ENCODE assay signal across 10 cellular contexts in genomic region chr4:54683616-54684346, GRCh38. TPM values are rescaled to one million over a fixed set of nuclear protein-coding genes. Genes with fewer than 3 reads are reported as not detected.
DNase-seq lines count a peak whose midpoint lies in the region; ATAC-seq and TF ChIP-seq lines count a peak whose summit lies in the region.
"Had no signal": no experiment of that assay in that cellular context is flagged by ENCODE, and none has a peak within 500 bp of the region (broad histone marks: within the 10 kb centered on the region; RNA-seq: fewer than 3 reads in every experiment).

No MANE protein-coding gene starts in this region.

- no peak overlapping the region for H3K4me3 ChIP-seq in breast epithelium
- no peak overlapping the region for H3K4me3 ChIP-seq in epithelial cell of esophagus (ENCODE audit: low read length)

- peak; percentile 72 for DNase-seq in MCF 10A (ENCODE audit: unreplicated experiment)
- no peak for DNase-seq in breast epithelium (ENCODE audit: low spot score in 2 of 2)
- peak; percentile 96 to 98 for DNase-seq in Kasumi-1 (lab: John Stamatoyannopoulos, UW)
- DNase-seq in activated CD4-positive, alpha-beta T cell treated with anti-CD3 and anti-CD28 coated beads for 36 hours: peak; percentile 73
- peak; percentile 61 for DNase-seq in epithelial cell of esophagus (ENCODE audit: low read depth)
- peak; percentile 21 to 27 for DNase-seq in stimulated activated CD4-positive, alpha-beta T cell treated with anti-CD3 and anti-CD28 coated beads, Interleukin-1b, Interleukin-23, amount 100 ng/mL, for 4 hours (ENCODE audit: low read depth in 2 of 2)
- DNase-seq in kidney glomerular epithelial cell (lab: John Stamatoyannopoulos, UW): no peak
- no peak for DNase-seq in NK-92 (lab: John Stamatoyannopoulos, UW; ENCODE audit: unreplicated experiment)

- CTCF ChIA-PET in MCF 10A (lab: Yijun Ruan, JAX): interaction anchor here (0.6 to 2.3 kb wide), 12 partner anchors 10 to 355 kb away, joined by 3 to 14 read pairs (median 4); no protein-coding TSS in a partner anchor
- CTCF ChIA-PET in activated CD4-positive, alpha-beta T cell treated with anti-CD3 and anti-CD28 coated beads for 36 hours (lab: Charles Lee): interaction anchor here (0.6 to 1.6 kb wide), 3 partner anchors 42 to 277 kb away, joined by 3 to 7 read pairs (median 3); no protein-coding TSS in a partner anchor

- H3K27me3 Mint-ChIP-seq in MCF 10A (ENCODE audit: insufficient read depth, unreplicated experiment): no peaks in the 10 kb centered on the region
- no peaks in the 10 kb centered on the region for H3K27me3 Mint-ChIP-seq in activated CD4-positive, alpha-beta T cell treated with anti-CD3 and anti-CD28 coated beads for 36 hours

- H3K27me3 ChIP-seq in breast epithelium: no peaks in the 10 kb centered on the region

- intact Hi-C loops in MCF 10A (cut with micrococcal nuclease) (loop anchor here (1.0 to 10.0 kb wide), 4 partner anchors 161 to 641 kb away; no protein-coding TSS in a partner anchor), breast epithelium (cut with DNase I; ENCODE audit: low total_unique reads) (no loop called here)
- intact Hi-C loops in activated CD4-positive, alpha-beta T cell treated with anti-CD3 and anti-CD28 coated beads for 36 hours (cut with DNase I, micrococcal nuclease): loop anchor here (1.0 to 5.0 kb wide), 5 partner anchors 258 to 639 kb away; no protein-coding TSS in a partner anchor

- no peaks in the 10 kb centered on the region for H3K36me3 ChIP-seq in breast epithelium

- POLR2A ChIA-PET in MCF 10A (lab: Yijun Ruan, JAX): interaction anchor here (0.6 kb wide), 2 partner anchors 12 to 17 kb away, joined by 3 read pairs; no protein-coding TSS in a partner anchor
- POLR2A ChIA-PET in activated CD4-positive, alpha-beta T cell treated with anti-CD3 and anti-CD28 coated beads for 36 hours (lab: Charles Lee): no interaction called here

- TF ChIP-seq POLR2A in breast epithelium (IDR thresholded peaks at IDR 0.05): no peak

- peaks cover 5% of the 10 kb centered on the region for H3K4me1 Mint-ChIP-seq in MCF 10A (ENCODE audit: insufficient read depth, unreplicated experiment)
- H3K4me1 Mint-ChIP-seq in activated CD4-positive, alpha-beta T cell treated with anti-CD3 and anti-CD28 coated beads for 36 hours: peaks cover 15% of the 10 kb centered on the region

- TF ChIP-seq CTCF in MCF 10A (IDR thresholded peaks at IDR 0.05; ENCODE audit: unreplicated experiment): no peak
- TF ChIP-seq CTCF in breast epithelium (IDR thresholded peaks at IDR 0.05): no peak
- TF ChIP-seq CTCF in epithelial cell of esophagus (IDR thresholded peaks at IDR 0.05; ENCODE audit: insufficient read depth, low read depth, low read length, missing control alignments): peak; percentile 63

- BruUV-seq in MCF 10A (replicated peaks; lab: Mats Ljungman, UMichigan): no TSS peak

- no peak overlapping the region for H3K27ac ChIP-seq in breast epithelium

- H3K9me3 ChIP-seq in breast epithelium: no peaks in the 10 kb centered on the region
- H3K9me3 ChIP-seq: Caco-2 had no signal

- H3K27ac Mint-ChIP-seq in MCF 10A (ENCODE audit: low read depth, unreplicated experiment): no peak overlapping the region
- H3K27ac Mint-ChIP-seq in activated CD4-positive, alpha-beta T cell treated with anti-CD3 and anti-CD28 coated beads for 36 hours: no peak overlapping the region
- H3K27ac Mint-ChIP-seq: brain had no signal

- H3K36me3 Mint-ChIP-seq in MCF 10A (ENCODE audit: insufficient read depth, unreplicated experiment): no peaks in the 10 kb centered on the region
- H3K36me3 Mint-ChIP-seq in activated CD4-positive, alpha-beta T cell treated with anti-CD3 and anti-CD28 coated beads for 36 hours (ENCODE audit: low read depth): no peaks in the 10 kb centered on the region

- H3K4me1 ChIP-seq in breast epithelium: no peaks in the 10 kb centered on the region
- H3K4me1 ChIP-seq: Caco-2 had no signal

- peak; percentile 75 for ATAC-seq in activated CD4-positive, alpha-beta T cell treated with anti-CD3 and anti-CD28 coated beads for 36 hours

- no peaks in the 10 kb centered on the region for H3K9me3 Mint-ChIP-seq in MCF 10A (ENCODE audit: unreplicated experiment)
- no peaks in the 10 kb centered on the region for H3K9me3 Mint-ChIP-seq in activated CD4-positive, alpha-beta T cell treated with anti-CD3 and anti-CD28 coated beads for 36 hours (ENCODE audit: low read depth)
- H3K9me3 Mint-ChIP-seq: brain had no signal

- H3K4me3 Mint-ChIP-seq in MCF 10A (ENCODE audit: unreplicated experiment): no peak overlapping the region
- H3K4me3 Mint-ChIP-seq in activated CD4-positive, alpha-beta T cell treated with anti-CD3 and anti-CD28 coated beads for 36 hours: no peak overlapping the region
- H3K4me3 Mint-ChIP-seq: brain had no signal

RNA-seq across cellular contexts. Expression of gene KIT, which starts 26.0 kb away (rescaled TPM):
- total RNA-seq in MCF 10A (2022) (not detected in 2 replicates), breast epithelium (100 to 1,000 TPM in 1 of 3 donors, 10 to 100 TPM in 2; 23.2 to 297 (median 75.4) TPM)
- total RNA-seq in activated CD4-positive, alpha-beta T cell treated with anti-CD3 and anti-CD28 coated beads for 36 hours: not detected

Comparison
In these comparisons a context has a peak if more than half of its experiments do, and no peak if none do; other contexts are left out.
1. DNase-seq: peak in MCF 10A (single experiment), Kasumi-1 (2 of 2), activated CD4-positive, alpha-beta T cell treated with anti-CD3 and anti-CD28 coated beads for 36 hours (single experiment), epithelial cell of esophagus (single experiment) and stimulated activated CD4-positive, alpha-beta T cell treated with anti-CD3 and anti-CD28 coated beads, Interleukin-1b, Interleukin-23, amount 100 ng/mL, for 4 hours (2 of 2); none in breast epithelium (0 of 2), kidney glomerular epithelial cell (single experiment) and NK-92 (single experiment).
2. RNA of gene KIT, which starts 26.0 kb away (total RNA-seq): 23.2 to 297 TPM in breast epithelium; not detected in MCF 10A and not detected in activated CD4-positive, alpha-beta T cell treated with anti-CD3 and anti-CD28 coated beads for 36 hours; every median in the first group is over 10 times any median in the second.